Comparison of ENCODE assay signal across 39 cellular contexts in genomic region chr11:44085330-44085729, GRCh38. TPM values are rescaled to one million over a fixed set of nuclear protein-coding genes. Genes with fewer than 3 reads are reported as not detected.
"Had no signal": no experiment of that assay in that cellular context is flagged by ENCODE, and none has a peak within 500 bp of the region (broad histone marks: within the 10 kb centered on the region; RNA-seq: fewer than 3 reads in every experiment).

No MANE protein-coding gene starts in this region.

- H3K27ac Mint-ChIP-seq: activated CD4-positive, alpha-beta memory T cell treated with anti-CD3 and anti-CD28 coated beads, Interleukin-2, amount 10 ng/mL, durations not matched to agents 7 days and 5 days; activated CD4-positive, alpha-beta T cell treated with anti-CD3 and anti-CD28 coated beads for 36 hours; activated CD4-positive, alpha-beta T cell treated with anti-CD3 and anti-CD28 coated beads, Interleukin-2, amount 10 ng/mL, durations not matched to agents 7 days and 5 days; activated CD8-positive, alpha-beta memory T cell treated with anti-CD3 and anti-CD28 coated beads, Interleukin-2, amount 10 ng/mL, durations not matched to agents 7 days and 5 days; activated CD8-positive, alpha-beta T cell treated with anti-CD3 and anti-CD28 coated beads, Interleukin-2, amount 10 ng/mL, durations not matched to agents 7 days and 5 days; activated naive CD4-positive, alpha-beta T cell treated with anti-CD3 and anti-CD28 coated beads, Interleukin-2, amount 10 ng/mL, durations not matched to agents 7 days and 5 days; activated naive CD4-positive, alpha-beta T cell treated with anti-CD3 and anti-CD28 coated beads, Interleukin-2, amount 50 U/mL, for 24 hours; activated naive CD8-positive, alpha-beta T cell; activated naive CD8-positive, alpha-beta T cell treated with anti-CD3 and anti-CD28 coated beads, Interleukin-2, amount 10 ng/mL, durations not matched to agents 7 days and 5 days; activated naive CD8-positive, alpha-beta T cell treated with anti-CD3 and anti-CD28 coated beads, Interleukin-2, amount 50 U/mL, for 24 hours; activated T-cell treated with anti-CD3 and anti-CD28 coated beads, Interleukin-2, amount 50 U/mL, for 24 hours; activated T-helper 2 cell treated with anti-CD3 and anti-CD28 coated beads, Interferon-gamma antibody, Interleukin-2, Interleukin-4, amounts not matched to agents 10 μg/mL and 5 μg/mL and 100 μg/mL, durations not matched to agents 14 hours and 24 hours and 36 hours; T-helper 1 cell treated with Interleukin-12 subunit alpha and Interleukin-12 subunit beta and Interleukin-4 antibody, amounts not matched to agents 30 μg/mL and 1 μg/mL, for 36 hours; T-helper 2 cell treated with Interferon-gamma antibody and Interleukin-4, amounts not matched to agents 5 μg/mL and 100 μg/mL, for 36 hours had no signal

- H3K4me3 Mint-ChIP-seq: activated CD4-positive, alpha-beta memory T cell treated with anti-CD3 and anti-CD28 coated beads, Interleukin-2, amount 10 ng/mL, durations not matched to agents 7 days and 5 days; activated CD4-positive, alpha-beta T cell treated with anti-CD3 and anti-CD28 coated beads for 36 hours; activated CD4-positive, alpha-beta T cell treated with anti-CD3 and anti-CD28 coated beads, Interleukin-2, amount 10 ng/mL, durations not matched to agents 7 days and 5 days; activated CD8-positive, alpha-beta memory T cell treated with anti-CD3 and anti-CD28 coated beads, Interleukin-2, amount 10 ng/mL, durations not matched to agents 7 days and 5 days; activated CD8-positive, alpha-beta T cell treated with anti-CD3 and anti-CD28 coated beads, Interleukin-2, amount 10 ng/mL, durations not matched to agents 7 days and 5 days; activated naive CD4-positive, alpha-beta T cell treated with anti-CD3 and anti-CD28 coated beads, Interleukin-2, amount 10 ng/mL, durations not matched to agents 7 days and 5 days; activated naive CD4-positive, alpha-beta T cell treated with anti-CD3 and anti-CD28 coated beads, Interleukin-2, amount 50 U/mL, for 24 hours; activated naive CD8-positive, alpha-beta T cell; activated naive CD8-positive, alpha-beta T cell treated with anti-CD3 and anti-CD28 coated beads, Interleukin-2, amount 10 ng/mL, durations not matched to agents 7 days and 5 days; activated naive CD8-positive, alpha-beta T cell treated with anti-CD3 and anti-CD28 coated beads, Interleukin-2, amount 50 U/mL, for 24 hours; activated T-cell treated with anti-CD3 and anti-CD28 coated beads, Interleukin-2, amount 50 U/mL, for 24 hours; T-helper 1 cell treated with Interleukin-12 subunit alpha and Interleukin-12 subunit beta and Interleukin-4 antibody, amounts not matched to agents 30 μg/mL and 1 μg/mL, for 36 hours; T-helper 2 cell treated with Interferon-gamma antibody and Interleukin-4, amounts not matched to agents 5 μg/mL and 100 μg/mL, for 36 hours had no signal

- H3K4me1 ChIP-seq: ascending aorta, body of pancreas, breast epithelium had no signal

- H3K27me3 Mint-ChIP-seq: activated CD4-positive, alpha-beta memory T cell treated with anti-CD3 and anti-CD28 coated beads, Interleukin-2, amount 10 ng/mL, durations not matched to agents 7 days and 5 days; activated CD4-positive, alpha-beta T cell treated with anti-CD3 and anti-CD28 coated beads for 36 hours; activated CD4-positive, alpha-beta T cell treated with anti-CD3 and anti-CD28 coated beads, Interleukin-2, amount 10 ng/mL, durations not matched to agents 7 days and 5 days; activated naive CD4-positive, alpha-beta T cell treated with anti-CD3 and anti-CD28 coated beads, Interleukin-2, amount 10 ng/mL, durations not matched to agents 7 days and 5 days; activated naive CD4-positive, alpha-beta T cell treated with anti-CD3 and anti-CD28 coated beads, Interleukin-2, amount 50 U/mL, for 24 hours; activated naive CD8-positive, alpha-beta T cell; activated naive CD8-positive, alpha-beta T cell treated with anti-CD3 and anti-CD28 coated beads, Interleukin-2, amount 10 ng/mL, durations not matched to agents 7 days and 5 days; activated naive CD8-positive, alpha-beta T cell treated with anti-CD3 and anti-CD28 coated beads, Interleukin-2, amount 50 U/mL, for 24 hours; activated T-cell treated with anti-CD3 and anti-CD28 coated beads, Interleukin-2, amount 50 U/mL, for 24 hours had no signal

- H3K36me3 ChIP-seq: brain microvascular endothelial cell, breast epithelium had no signal

- H3K27me3 ChIP-seq: ascending aorta, body of pancreas, brain microvascular endothelial cell, breast epithelium had no signal

- DNase-seq: activated CD4-positive, alpha-beta memory T cell treated with anti-CD3 and anti-CD28 coated beads, Interleukin-2, amount 10 ng/mL, durations not matched to agents 7 days and 5 days; activated CD4-positive, alpha-beta T cell treated with anti-CD3 and anti-CD28 coated beads for 1 hour; activated CD4-positive, alpha-beta T cell treated with anti-CD3 and anti-CD28 coated beads for 36 hours; activated CD4-positive, alpha-beta T cell treated with anti-CD3 and anti-CD28 coated beads for 48 hours; activated CD4-positive, alpha-beta T cell treated with anti-CD3 and anti-CD28 coated beads, Interleukin-2, amount 10 ng/mL, durations not matched to agents 7 days and 5 days; activated CD4-positive, alpha-beta T cell treated with anti-CD3 and anti-CD28 coated beads, Interleukin-2, amount 50 U/mL, for 48 hours; activated CD4-positive, CD25-positive, alpha-beta regulatory T cell; activated CD8-positive, alpha-beta memory T cell treated with anti-CD3 and anti-CD28 coated beads for 24 hours; activated CD8-positive, alpha-beta memory T cell treated with anti-CD3 and anti-CD28 coated beads, Interleukin-2, amount 10 ng/mL, durations not matched to agents 7 days and 5 days; activated CD8-positive, alpha-beta memory T cell treated with anti-CD3 and anti-CD28 coated beads, Interleukin-2, amount 50 U/mL, for 48 hours; activated CD8-positive, alpha-beta T cell treated with anti-CD3 and anti-CD28 coated beads, Interleukin-2, amount 10 ng/mL, durations not matched to agents 7 days and 5 days; activated effector memory CD4-positive, alpha-beta T cell treated with Interleukin-2 at 50 U/mL for 16 hours; activated gamma-delta T cell; activated naive CD4-positive, alpha-beta T cell treated with anti-CD3 and anti-CD28 coated beads, Interleukin-2, amount 10 ng/mL, durations not matched to agents 7 days and 5 days; activated naive CD4-positive, alpha-beta T cell treated with Interleukin-2 at 50 U/mL for 16 hours; activated naive CD8-positive, alpha-beta T cell treated with anti-CD3 and anti-CD28 coated beads, Interleukin-2, amount 10 ng/mL, durations not matched to agents 7 days and 5 days; activated naive CD8-positive, alpha-beta T cell treated with anti-CD3 and anti-CD28 coated beads, Interleukin-2, amount 50 U/mL, for 24 hours; activated T-cell treated with anti-CD3 and anti-CD28 coated beads, Interleukin-2, amount 50 U/mL, for 24 hours; activated T-cell treated with anti-CD3 and anti-CD28 coated beads, Interleukin-2, amount 50 U/mL, for 48 hours; amygdala; anterior cingulate cortex; body of pancreas; brain microvascular endothelial cell; central memory CD4-positive, alpha-beta T cell; T-helper 1 cell; T-helper 2 cell; T-helper 9 cell had no signal

- H3K4me3 ChIP-seq: ascending aorta, body of pancreas, breast epithelium had no signal

- H3K27ac ChIP-seq: ascending aorta, body of pancreas, brain microvascular endothelial cell, breast epithelium, VCaP had no signal

- H3K9me3 ChIP-seq: ascending aorta, body of pancreas, breast epithelium had no signal

- H3K9me3 Mint-ChIP-seq: activated naive CD4-positive, alpha-beta T cell treated with anti-CD3 and anti-CD28 coated beads, Interleukin-2, amount 50 U/mL, for 24 hours had no signal

- FAIRE-seq: TTC549 had no signal

- H3K4me1 Mint-ChIP-seq: activated CD4-positive, alpha-beta T cell treated with anti-CD3 and anti-CD28 coated beads for 36 hours; activated naive CD4-positive, alpha-beta T cell treated with anti-CD3 and anti-CD28 coated beads, Interleukin-2, amount 50 U/mL, for 24 hours; activated naive CD8-positive, alpha-beta T cell treated with anti-CD3 and anti-CD28 coated beads, Interleukin-2, amount 50 U/mL, for 24 hours had no signal

- ATAC-seq: activated CD4-positive, alpha-beta T cell treated with anti-CD3 and anti-CD28 coated beads for 36 hours; activated CD4-positive, CD25-positive, alpha-beta regulatory T cell treated with anti-CD3 and anti-CD28 coated beads, Interleukin-2, amount 50 U/mL, for 24 hours; activated CD8-positive, alpha-beta memory T cell treated with anti-CD3 and anti-CD28 coated beads, Interleukin-2, amount 10 ng/mL, durations not matched to agents 7 days and 5 days; activated CD8-positive, alpha-beta T cell treated with anti-CD3 and anti-CD28 coated beads, Interleukin-2, amount 10 ng/mL, durations not matched to agents 7 days and 5 days; activated naive CD8-positive, alpha-beta T cell treated with anti-CD3 and anti-CD28 coated beads, Interleukin-2, amount 50 U/mL, for 24 hours; body of pancreas had no signal

RNA-seq across cellular contexts. Expression of gene ACCSL, which starts 37.5 kb away (rescaled TPM):
- total RNA-seq: activated CD4-positive, alpha-beta memory T cell treated with anti-CD3 and anti-CD28 coated beads, Interleukin-2, amount 10 ng/mL, durations not matched to agents 7 days and 5 days; activated CD4-positive, alpha-beta T cell treated with anti-CD3 and anti-CD28 coated beads for 36 hours; activated CD4-positive, alpha-beta T cell treated with anti-CD3 and anti-CD28 coated beads, Interleukin-2, amount 10 ng/mL, durations not matched to agents 7 days and 5 days; activated CD8-positive, alpha-beta memory T cell treated with anti-CD3 and anti-CD28 coated beads, Interleukin-2, amount 10 ng/mL, durations not matched to agents 7 days and 5 days; activated CD8-positive, alpha-beta T cell treated with anti-CD3 and anti-CD28 coated beads, Interleukin-2, amount 10 ng/mL, durations not matched to agents 7 days and 5 days; activated naive CD8-positive, alpha-beta T cell treated with anti-CD3 and anti-CD28 coated beads, Interleukin-2, amount 10 ng/mL, durations not matched to agents 7 days and 5 days; activated T-helper 2 cell treated with anti-CD3 and anti-CD28 coated beads, Interferon-gamma antibody, Interleukin-2, Interleukin-4, amounts not matched to agents 10 μg/mL and 5 μg/mL and 100 μg/mL, durations not matched to agents 14 hours and 24 hours and 36 hours; ascending aorta; body of pancreas; breast epithelium; cardiac septum had no signal
- polyA plus RNA-seq: adipose tissue had no signal
